Comparison of ENCODE assay signal across 9 cellular contexts in genomic region chr5:124677376-124677998, GRCh38.
A peak's percentile ranks its signal among the peaks of the same experiment; 100 is the strongest.
DNase-seq lines count a peak whose midpoint lies in the region; ATAC-seq and TF ChIP-seq lines count a peak whose summit lies in the region.
"Had no signal": no experiment of that assay in that cellular context is flagged by ENCODE, and none has a peak within 500 bp of the region (broad histone marks: within the 10 kb centered on the region; RNA-seq: fewer than 3 reads in every experiment).

No MANE protein-coding gene starts in this region.

- H3K27ac ChIP-seq in neural progenitor cell = peak overlapping the region; percentile 73

- H3F3A ChIP-seq in neural progenitor cell (ENCODE audit: low read depth) = peaks cover 55% of the 10 kb centered on the region

- no peak for DNase-seq in Right ventricle myocardium inferior (ENCODE audit: missing footprints)
- DNase-seq in cardiac septum (ENCODE audit: low spot score) = no peak
- peak; percentile 69 for DNase-seq in fibroblast of pulmonary artery (ENCODE audit: low read depth)
- no peak for DNase-seq in neural progenitor cell (ENCODE audit: low spot score)
- DNase-seq in ACHN = no peak
- no peak for DNase-seq in MV-4-11 (lab: John Stamatoyannopoulos, UW)
- no peak for DNase-seq in NCI-H774 (lab: John Stamatoyannopoulos, UW)
- no peak for DNase-seq in activated CD8-positive, alpha-beta memory T cell treated with anti-CD3 and anti-CD28 coated beads, Interleukin-2, amount 10 ng/mL, durations not matched to agents 7 days and 5 days
- DNase-seq: immature natural killer cell had no signal

- H3K4me3 ChIP-seq in fibroblast of pulmonary artery (replicated peaks; ENCODE audit: low read depth, low read length) = no peak overlapping the region
- H3K4me3 ChIP-seq in neural progenitor cell = no peak overlapping the region

- peaks cover 8% of the 10 kb centered on the region for H3K9me3 Mint-ChIP-seq in neural progenitor cell
- no peaks in the 10 kb centered on the region for H3K9me3 Mint-ChIP-seq in activated CD8-positive, alpha-beta memory T cell treated with anti-CD3 and anti-CD28 coated beads, Interleukin-2, amount 10 ng/mL, durations not matched to agents 7 days and 5 days (ENCODE audit: low read depth)
- H3K9me3 Mint-ChIP-seq: immature natural killer cell had no signal

- no peaks in the 10 kb centered on the region for H3K36me3 ChIP-seq in neural progenitor cell

- H3K4me1 ChIP-seq in neural progenitor cell = peaks cover 74% of the 10 kb centered on the region

- intact Hi-C loops in Right ventricle myocardium inferior (cut with DNase I) (no loop called here), cardiac septum (cut with DNase I) (no loop called here)

- H3K27me3 Mint-ChIP-seq in neural progenitor cell (ENCODE audit: insufficient read depth, low read depth) = no peaks in the 10 kb centered on the region
- no peaks in the 10 kb centered on the region for H3K27me3 Mint-ChIP-seq in activated CD8-positive, alpha-beta memory T cell treated with anti-CD3 and anti-CD28 coated beads, Interleukin-2, amount 10 ng/mL, durations not matched to agents 7 days and 5 days

- peaks cover 25% of the 10 kb centered on the region for H3K36me3 Mint-ChIP-seq in neural progenitor cell
- no peaks in the 10 kb centered on the region for H3K36me3 Mint-ChIP-seq in activated CD8-positive, alpha-beta memory T cell treated with anti-CD3 and anti-CD28 coated beads, Interleukin-2, amount 10 ng/mL, durations not matched to agents 7 days and 5 days
- H3K36me3 Mint-ChIP-seq: immature natural killer cell had no signal

- H3K9me3 ChIP-seq in neural progenitor cell (ENCODE audit: low read depth) = no peaks in the 10 kb centered on the region

- H3K4me3 Mint-ChIP-seq in neural progenitor cell = peak overlapping the region; percentile 21
- H3K4me3 Mint-ChIP-seq in activated CD8-positive, alpha-beta memory T cell treated with anti-CD3 and anti-CD28 coated beads, Interleukin-2, amount 10 ng/mL, durations not matched to agents 7 days and 5 days = no peak overlapping the region
- H3K4me3 Mint-ChIP-seq: immature natural killer cell had no signal

- peak; percentile 58 for ATAC-seq in Right ventricle myocardium inferior
- no peak for ATAC-seq in activated CD8-positive, alpha-beta memory T cell treated with anti-CD3 and anti-CD28 coated beads, Interleukin-2, amount 10 ng/mL, durations not matched to agents 7 days and 5 days

- H3K4me2 ChIP-seq in neural progenitor cell = peak overlapping the region; percentile 61

- no peak overlapping the region for H3K9ac ChIP-seq in neural progenitor cell

- peaks cover 100% of the 10 kb centered on the region for H4K20me1 ChIP-seq in neural progenitor cell (ENCODE audit: low read depth)

- no peak overlapping the region for H2AFZ ChIP-seq in neural progenitor cell (replicated peaks)

- CTCF ChIA-PET in activated CD8-positive, alpha-beta memory T cell treated with anti-CD3 and anti-CD28 coated beads, Interleukin-2, amount 10 ng/mL, durations not matched to agents 7 days and 5 days (lab: Charles Lee) = no interaction called here

- H3K27me3 ChIP-seq in neural progenitor cell = no peaks in the 10 kb centered on the region

- in situ Hi-C loops in ACHN (cut with HindIII; ENCODE audit: low pct_ligation_motif_present, low pct_unique_long_range_greater_than_20kb, low sequenced_read_pairs) = no loop called here

- peaks cover 100% of the 10 kb centered on the region for H3K79me2 ChIP-seq in neural progenitor cell (ENCODE audit: low read depth)

- H3K4me1 Mint-ChIP-seq in neural progenitor cell = peaks cover 67% of the 10 kb centered on the region
- H3K4me1 Mint-ChIP-seq in activated CD8-positive, alpha-beta memory T cell treated with anti-CD3 and anti-CD28 coated beads, Interleukin-2, amount 10 ng/mL, durations not matched to agents 7 days and 5 days = no peaks in the 10 kb centered on the region
- H3K4me1 Mint-ChIP-seq: immature natural killer cell had no signal

- H3K27ac Mint-ChIP-seq in neural progenitor cell = peak overlapping the region; percentile 65
- no peak overlapping the region for H3K27ac Mint-ChIP-seq in activated CD8-positive, alpha-beta memory T cell treated with anti-CD3 and anti-CD28 coated beads, Interleukin-2, amount 10 ng/mL, durations not matched to agents 7 days and 5 days
- H3K27ac Mint-ChIP-seq: immature natural killer cell had no signal

- TF ChIP-seq CTCF in fibroblast of pulmonary artery (IDR thresholded peaks at IDR 0.05; ENCODE audit: low read length, missing control alignments) = no peak
- TF ChIP-seq CTCF in neural progenitor cell (IDR thresholded peaks at IDR 0.05) = no peak
